ENCODE assay signal across 37 cellular contexts in the genomic region with DNA sequence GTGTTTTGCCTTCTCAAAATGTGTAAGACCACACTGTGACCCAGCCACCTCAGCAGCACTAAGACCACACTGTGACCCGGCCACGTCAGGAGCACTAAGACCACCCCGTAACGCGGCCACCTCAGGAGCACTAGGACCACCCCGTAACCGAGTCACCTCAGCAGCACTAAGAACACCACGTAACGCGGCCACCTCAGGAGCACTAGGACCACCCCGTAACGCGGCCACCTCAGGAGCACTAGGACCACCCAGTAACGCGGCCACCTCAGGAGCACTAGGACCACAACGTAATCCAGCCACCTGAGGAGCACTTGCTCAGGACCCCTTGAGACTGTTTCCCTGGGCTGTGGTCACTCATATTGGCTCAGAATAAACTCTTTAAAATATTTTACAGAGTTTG.
"Had no signal": no experiment of that assay in that cellular context is flagged by ENCODE, and none has a peak within 500 bp of the region (broad histone marks: within the 10 kb centered on the region; RNA-seq: fewer than 3 reads in every experiment).

No MANE protein-coding gene starts in this region.

- H3K4me1 ChIP-seq: adrenal gland, body of pancreas, breast epithelium had no signal

- H3K27ac Mint-ChIP-seq: activated B cell treated with CpG ODN at 0.5 μM for 24 hours; activated CD4-positive, alpha-beta memory T cell treated with anti-CD3 and anti-CD28 coated beads for 36 hours; activated CD4-positive, alpha-beta T cell treated with anti-CD3 and anti-CD28 coated beads, Interleukin-2, amount 10 ng/mL, durations not matched to agents 24 days and 14 days; activated CD8-positive, alpha-beta T cell treated with anti-CD3 and anti-CD28 coated beads for 36 hours; activated naive CD4-positive, alpha-beta T cell treated with anti-CD3 and anti-CD28 coated beads for 36 hours; activated naive CD4-positive, alpha-beta T cell treated with anti-CD3 and anti-CD28 coated beads, Interleukin-2, amount 50 U/mL, for 72 hours; activated naive CD8-positive, alpha-beta T cell treated with anti-CD3 and anti-CD28 coated beads for 36 hours; activated T-cell treated with anti-CD3 and anti-CD28 coated beads, Interleukin-2, amount 50 U/mL, for 72 hours; activated T-helper 1 cell treated with anti-CD3 and anti-CD28 coated beads, Interleukin-12 subunit alpha, Interleukin-12 subunit beta, Interleukin-2, Interleukin-4 antibody, amounts not matched to agents 30 ng/mL and 10 ng/mL and 1 ng/mL, durations not matched to agents 14 hours and 24 hours and 36 hours; activated T-helper 17 cell treated with anti-CD3 and anti-CD28 coated beads, Interleukin-2, amount 50 U/mL, for 72 hours; T-helper 1 cell treated with Interleukin-12 subunit alpha and Interleukin-12 subunit beta and Interleukin-4 antibody, amounts not matched to agents 30 μg/mL and 1 μg/mL, for 36 hours; T-helper 2 cell treated with Interferon-gamma antibody and Interleukin-4, amounts not matched to agents 5 μg/mL and 100 μg/mL, for 36 hours had no signal

- H3K27me3 ChIP-seq: adrenal gland, body of pancreas, brain microvascular endothelial cell, breast epithelium had no signal

- FAIRE-seq: astrocyte, TTC549 had no signal

- H3K4me1 Mint-ChIP-seq: activated B cell treated with CpG ODN at 0.5 μM for 24 hours; activated CD4-positive, alpha-beta T cell treated with anti-CD3 and anti-CD28 coated beads, Interleukin-2, amount 10 ng/mL, durations not matched to agents 24 days and 14 days; activated naive CD8-positive, alpha-beta T cell treated with anti-CD3 and anti-CD28 coated beads for 36 hours; activated T-helper 17 cell treated with anti-CD3 and anti-CD28 coated beads, Interleukin-2, amount 50 U/mL, for 72 hours had no signal

- H3K4me3 ChIP-seq: adrenal gland, body of pancreas, breast epithelium had no signal

- H3K36me3 Mint-ChIP-seq: activated CD4-positive, alpha-beta memory T cell treated with anti-CD3 and anti-CD28 coated beads for 36 hours; activated naive CD4-positive, alpha-beta T cell treated with anti-CD3 and anti-CD28 coated beads, Interleukin-2, amount 50 U/mL, for 72 hours had no signal

- ATAC-seq: activated CD8-positive, alpha-beta T cell treated with anti-CD3 and anti-CD28 coated beads for 36 hours; activated naive CD4-positive, alpha-beta T cell treated with anti-CD3 and anti-CD28 coated beads, Interleukin-2, amount 50 U/mL, for 72 hours; activated T-cell treated with anti-CD3 and anti-CD28 coated beads, Interleukin-2, amount 50 U/mL, for 4 hours; activated T-cell treated with anti-CD3 and anti-CD28 coated beads, Interleukin-2, amount 50 U/mL, for 72 hours; activated T-helper 17 cell treated with anti-CD3 and anti-CD28 coated beads, Interleukin-2, amount 50 U/mL, for 72 hours; body of pancreas had no signal

- H3K36me3 ChIP-seq: adrenal gland, brain microvascular endothelial cell, breast epithelium had no signal

- H3K4me3 Mint-ChIP-seq: activated B cell treated with CpG ODN at 0.5 μM for 24 hours; activated CD4-positive, alpha-beta memory T cell treated with anti-CD3 and anti-CD28 coated beads for 36 hours; activated CD4-positive, alpha-beta T cell treated with anti-CD3 and anti-CD28 coated beads, Interleukin-2, amount 10 ng/mL, durations not matched to agents 24 days and 14 days; activated CD8-positive, alpha-beta T cell treated with anti-CD3 and anti-CD28 coated beads for 36 hours; activated naive CD4-positive, alpha-beta T cell treated with anti-CD3 and anti-CD28 coated beads for 36 hours; activated naive CD8-positive, alpha-beta T cell treated with anti-CD3 and anti-CD28 coated beads for 36 hours; activated T-cell treated with anti-CD3 and anti-CD28 coated beads, Interleukin-2, amount 50 U/mL, for 4 hours; activated T-cell treated with anti-CD3 and anti-CD28 coated beads, Interleukin-2, amount 50 U/mL, for 72 hours; activated T-helper 1 cell treated with anti-CD3 and anti-CD28 coated beads, Interleukin-12 subunit alpha, Interleukin-12 subunit beta, Interleukin-2, Interleukin-4 antibody, amounts not matched to agents 30 ng/mL and 10 ng/mL and 1 ng/mL, durations not matched to agents 14 hours and 24 hours and 36 hours; activated T-helper 17 cell treated with anti-CD3 and anti-CD28 coated beads, Interleukin-2, amount 50 U/mL, for 72 hours; T-helper 1 cell treated with Interleukin-12 subunit alpha and Interleukin-12 subunit beta and Interleukin-4 antibody, amounts not matched to agents 30 μg/mL and 1 μg/mL, for 36 hours; T-helper 2 cell treated with Interferon-gamma antibody and Interleukin-4, amounts not matched to agents 5 μg/mL and 100 μg/mL, for 36 hours had no signal

- H3K9me3 Mint-ChIP-seq: activated B cell treated with CpG ODN at 0.5 μM for 24 hours; activated CD4-positive, alpha-beta T cell treated with anti-CD3 and anti-CD28 coated beads, Interleukin-2, amount 10 ng/mL, durations not matched to agents 24 days and 14 days; activated CD8-positive, alpha-beta T cell treated with anti-CD3 and anti-CD28 coated beads for 36 hours; activated T-cell treated with anti-CD3 and anti-CD28 coated beads, Interleukin-2, amount 50 U/mL, for 4 hours; activated T-helper 17 cell treated with anti-CD3 and anti-CD28 coated beads, Interleukin-2, amount 50 U/mL, for 72 hours had no signal

- H3K27ac ChIP-seq: adrenal gland, body of pancreas, brain microvascular endothelial cell, breast epithelium, VCaP had no signal

- H3K9me3 ChIP-seq: adrenal gland, body of pancreas, breast epithelium had no signal

- DNase-seq: activated B cell treated with CpG ODN at 0.5 μM for 24 hours; activated CD4-positive, alpha-beta memory T cell treated with anti-CD3 and anti-CD28 coated beads for 36 hours; activated CD4-positive, alpha-beta T cell treated with anti-CD3 and anti-CD28 coated beads for 4 hours; activated CD4-positive, alpha-beta T cell treated with anti-CD3 and anti-CD28 coated beads, Interleukin-2, amount 10 ng/mL, durations not matched to agents 24 days and 14 days; activated CD4-positive, alpha-beta T cell treated with anti-CD3 and anti-CD28 coated beads, Interleukin-2, amount 50 U/mL, for 1 hour; activated CD4-positive, alpha-beta T cell treated with anti-CD3 and anti-CD28 coated beads, Interleukin-2, amount 50 U/mL, for 4 hours; activated CD4-positive, CD25-positive, alpha-beta regulatory T cell treated with anti-CD3 and anti-CD28 coated beads, Interleukin-2, amount 50 U/mL, for 72 hours; activated CD8-positive, alpha-beta memory T cell treated with anti-CD3 and anti-CD28 coated beads, Interleukin-2, amount 50 U/mL, for 4 hours; activated CD8-positive, alpha-beta T cell treated with anti-CD3 and anti-CD28 coated beads for 36 hours; activated effector memory CD4-positive, alpha-beta T cell treated with anti-CD3 and anti-CD28 coated beads, Interleukin-2, amount 50 U/mL, for 16 hours; activated gamma-delta T cell treated with Interleukin-2 at 50 U/mL for 16 hours; activated naive CD4-positive, alpha-beta T cell; activated naive CD4-positive, alpha-beta T cell treated with anti-CD3 and anti-CD28 coated beads for 36 hours; activated naive CD4-positive, alpha-beta T cell treated with anti-CD3 and anti-CD28 coated beads, Interleukin-2, amount 50 U/mL, for 16 hours; activated naive CD8-positive, alpha-beta T cell treated with anti-CD3 and anti-CD28 coated beads for 36 hours; activated T-cell treated with anti-CD3 and anti-CD28 coated beads for 4 hours; activated T-cell treated with anti-CD3 and anti-CD28 coated beads, Interleukin-2, amount 50 U/mL, for 1 hour; activated T-cell treated with anti-CD3 and anti-CD28 coated beads, Interleukin-2, amount 50 U/mL, for 4 hours; activated T-cell treated with anti-CD3 and anti-CD28 coated beads, Interleukin-2, amount 50 U/mL, for 72 hours; adrenal gland; amniotic stem cell; aorta; body of pancreas; brain microvascular endothelial cell; central memory CD4-positive, alpha-beta T cell; T-helper 1 cell; T-helper 2 cell; T-helper 9 cell had no signal

- H3K27me3 Mint-ChIP-seq: activated B cell treated with CpG ODN at 0.5 μM for 24 hours; activated CD4-positive, alpha-beta T cell treated with anti-CD3 and anti-CD28 coated beads, Interleukin-2, amount 10 ng/mL, durations not matched to agents 24 days and 14 days; activated naive CD8-positive, alpha-beta T cell treated with anti-CD3 and anti-CD28 coated beads for 36 hours had no signal
